In the genomic region with DNA sequence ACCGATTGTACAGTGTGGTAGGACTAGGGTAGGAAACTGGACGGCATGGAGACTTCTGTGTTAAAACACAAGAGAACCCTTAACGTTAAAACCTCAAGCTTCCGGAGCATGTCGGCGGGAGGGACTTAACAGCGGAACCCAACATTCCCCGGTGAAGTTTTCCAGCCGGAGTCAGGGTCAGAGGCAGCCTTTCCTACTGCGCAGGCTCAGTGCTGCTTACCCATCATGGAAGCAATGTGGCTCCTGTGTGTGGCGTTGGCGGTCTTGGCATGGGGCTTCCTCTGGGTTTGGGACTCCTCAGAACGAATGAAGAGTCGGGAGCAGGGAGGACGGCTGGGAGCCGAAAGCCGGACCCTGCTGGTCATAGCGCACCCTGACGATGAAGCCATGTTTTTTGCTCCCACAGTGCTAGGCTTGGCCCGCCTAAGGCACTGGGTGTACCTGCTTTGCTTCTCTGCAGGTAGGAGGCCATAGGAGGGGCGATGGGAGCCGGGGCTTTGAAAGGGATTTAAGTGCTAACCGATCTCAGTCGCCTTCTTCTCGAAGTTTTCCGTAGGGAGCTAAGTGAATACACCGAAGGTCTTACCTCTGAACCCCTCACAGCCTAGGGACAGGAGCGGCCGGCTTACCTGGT, we compare ENCODE assay signal across 1 cellular context.
TF ChIP-seq lines count a peak whose summit lies in the region.

A gene (plus strand): TSS at position 209 of the 634 bp plus-strand sequence. CDS start 17 bp downstream, at position 226.

TF ChIP-seq in HepG2, 621 proteins besides CTCF, POLR2A, EP300 and RAD21 (continued from another document and continues in another):
- TF ChIP-seq, protein P1, sequence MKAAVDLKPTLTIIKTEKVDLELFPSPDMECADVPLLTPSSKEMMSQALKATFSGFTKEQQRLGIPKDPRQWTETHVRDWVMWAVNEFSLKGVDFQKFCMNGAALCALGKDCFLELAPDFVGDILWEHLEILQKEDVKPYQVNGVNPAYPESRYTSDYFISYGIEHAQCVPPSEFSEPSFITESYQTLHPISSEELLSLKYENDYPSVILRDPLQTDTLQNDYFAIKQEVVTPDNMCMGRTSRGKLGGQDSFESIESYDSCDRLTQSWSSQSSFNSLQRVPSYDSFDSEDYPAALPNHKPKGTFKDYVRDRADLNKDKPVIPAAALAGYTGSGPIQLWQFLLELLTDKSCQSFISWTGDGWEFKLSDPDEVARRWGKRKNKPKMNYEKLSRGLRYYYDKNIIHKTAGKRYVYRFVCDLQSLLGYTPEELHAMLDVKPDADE (CRISPR knock-in tag; IDR thresholded peaks at IDR 0.05): no peak
- TF ChIP-seq, protein P2, sequence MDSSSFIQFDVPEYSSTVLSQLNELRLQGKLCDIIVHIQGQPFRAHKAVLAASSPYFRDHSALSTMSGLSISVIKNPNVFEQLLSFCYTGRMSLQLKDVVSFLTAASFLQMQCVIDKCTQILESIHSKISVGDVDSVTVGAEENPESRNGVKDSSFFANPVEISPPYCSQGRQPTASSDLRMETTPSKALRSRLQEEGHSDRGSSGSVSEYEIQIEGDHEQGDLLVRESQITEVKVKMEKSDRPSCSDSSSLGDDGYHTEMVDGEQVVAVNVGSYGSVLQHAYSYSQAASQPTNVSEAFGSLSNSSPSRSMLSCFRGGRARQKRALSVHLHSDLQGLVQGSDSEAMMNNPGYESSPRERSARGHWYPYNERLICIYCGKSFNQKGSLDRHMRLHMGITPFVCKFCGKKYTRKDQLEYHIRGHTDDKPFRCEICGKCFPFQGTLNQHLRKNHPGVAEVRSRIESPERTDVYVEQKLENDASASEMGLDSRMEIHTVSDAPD (CRISPR knock-in tag; IDR thresholded peaks at IDR 0.05): no peak
- TF ChIP-seq ZSCAN9 (CRISPR knock-in tag; IDR thresholded peaks at IDR 0.05; ENCODE audit: borderline replicate concordance): peak; percentile 78; the same call in 1 of the 2 replicates
- peak; percentile 68 for TF ChIP-seq RARA (CRISPR knock-in tag; IDR thresholded peaks at IDR 0.05)
- TF ChIP-seq, protein P3, sequence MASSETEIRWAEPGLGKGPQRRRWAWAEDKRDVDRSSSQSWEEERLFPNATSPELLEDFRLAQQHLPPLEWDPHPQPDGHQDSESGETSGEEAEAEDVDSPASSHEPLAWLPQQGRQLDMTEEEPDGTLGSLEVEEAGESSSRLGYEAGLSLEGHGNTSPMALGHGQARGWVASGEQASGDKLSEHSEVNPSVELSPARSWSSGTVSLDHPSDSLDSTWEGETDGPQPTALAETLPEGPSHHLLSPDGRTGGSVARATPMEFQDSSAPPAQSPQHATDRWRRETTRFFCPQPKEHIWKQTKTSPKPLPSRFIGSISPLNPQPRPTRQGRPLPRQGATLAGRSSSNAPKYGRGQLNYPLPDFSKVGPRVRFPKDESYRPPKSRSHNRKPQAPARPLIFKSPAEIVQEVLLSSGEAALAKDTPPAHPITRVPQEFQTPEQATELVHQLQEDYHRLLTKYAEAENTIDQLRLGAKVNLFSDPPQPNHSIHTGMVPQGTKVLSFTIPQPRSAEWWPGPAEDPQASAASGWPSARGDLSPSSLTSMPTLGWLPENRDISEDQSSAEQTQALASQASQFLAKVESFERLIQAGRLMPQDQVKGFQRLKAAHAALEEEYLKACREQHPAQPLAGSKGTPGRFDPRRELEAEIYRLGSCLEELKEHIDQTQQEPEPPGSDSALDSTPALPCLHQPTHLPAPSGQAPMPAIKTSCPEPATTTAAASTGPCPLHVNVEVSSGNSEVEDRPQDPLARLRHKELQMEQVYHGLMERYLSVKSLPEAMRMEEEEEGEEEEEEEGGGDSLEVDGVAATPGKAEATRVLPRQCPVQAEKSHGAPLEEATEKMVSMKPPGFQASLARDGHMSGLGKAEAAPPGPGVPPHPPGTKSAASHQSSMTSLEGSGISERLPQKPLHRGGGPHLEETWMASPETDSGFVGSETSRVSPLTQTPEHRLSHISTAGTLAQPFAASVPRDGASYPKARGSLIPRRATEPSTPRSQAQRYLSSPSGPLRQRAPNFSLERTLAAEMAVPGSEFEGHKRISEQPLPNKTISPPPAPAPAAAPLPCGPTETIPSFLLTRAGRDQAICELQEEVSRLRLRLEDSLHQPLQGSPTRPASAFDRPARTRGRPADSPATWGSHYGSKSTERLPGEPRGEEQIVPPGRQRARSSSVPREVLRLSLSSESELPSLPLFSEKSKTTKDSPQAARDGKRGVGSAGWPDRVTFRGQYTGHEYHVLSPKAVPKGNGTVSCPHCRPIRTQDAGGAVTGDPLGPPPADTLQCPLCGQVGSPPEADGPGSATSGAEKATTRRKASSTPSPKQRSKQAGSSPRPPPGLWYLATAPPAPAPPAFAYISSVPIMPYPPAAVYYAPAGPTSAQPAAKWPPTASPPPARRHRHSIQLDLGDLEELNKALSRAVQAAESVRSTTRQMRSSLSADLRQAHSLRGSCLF (CRISPR knock-in tag; IDR thresholded peaks at IDR 0.05; ENCODE audit: borderline replicate concordance): no peak
- TF ChIP-seq, protein P4, sequence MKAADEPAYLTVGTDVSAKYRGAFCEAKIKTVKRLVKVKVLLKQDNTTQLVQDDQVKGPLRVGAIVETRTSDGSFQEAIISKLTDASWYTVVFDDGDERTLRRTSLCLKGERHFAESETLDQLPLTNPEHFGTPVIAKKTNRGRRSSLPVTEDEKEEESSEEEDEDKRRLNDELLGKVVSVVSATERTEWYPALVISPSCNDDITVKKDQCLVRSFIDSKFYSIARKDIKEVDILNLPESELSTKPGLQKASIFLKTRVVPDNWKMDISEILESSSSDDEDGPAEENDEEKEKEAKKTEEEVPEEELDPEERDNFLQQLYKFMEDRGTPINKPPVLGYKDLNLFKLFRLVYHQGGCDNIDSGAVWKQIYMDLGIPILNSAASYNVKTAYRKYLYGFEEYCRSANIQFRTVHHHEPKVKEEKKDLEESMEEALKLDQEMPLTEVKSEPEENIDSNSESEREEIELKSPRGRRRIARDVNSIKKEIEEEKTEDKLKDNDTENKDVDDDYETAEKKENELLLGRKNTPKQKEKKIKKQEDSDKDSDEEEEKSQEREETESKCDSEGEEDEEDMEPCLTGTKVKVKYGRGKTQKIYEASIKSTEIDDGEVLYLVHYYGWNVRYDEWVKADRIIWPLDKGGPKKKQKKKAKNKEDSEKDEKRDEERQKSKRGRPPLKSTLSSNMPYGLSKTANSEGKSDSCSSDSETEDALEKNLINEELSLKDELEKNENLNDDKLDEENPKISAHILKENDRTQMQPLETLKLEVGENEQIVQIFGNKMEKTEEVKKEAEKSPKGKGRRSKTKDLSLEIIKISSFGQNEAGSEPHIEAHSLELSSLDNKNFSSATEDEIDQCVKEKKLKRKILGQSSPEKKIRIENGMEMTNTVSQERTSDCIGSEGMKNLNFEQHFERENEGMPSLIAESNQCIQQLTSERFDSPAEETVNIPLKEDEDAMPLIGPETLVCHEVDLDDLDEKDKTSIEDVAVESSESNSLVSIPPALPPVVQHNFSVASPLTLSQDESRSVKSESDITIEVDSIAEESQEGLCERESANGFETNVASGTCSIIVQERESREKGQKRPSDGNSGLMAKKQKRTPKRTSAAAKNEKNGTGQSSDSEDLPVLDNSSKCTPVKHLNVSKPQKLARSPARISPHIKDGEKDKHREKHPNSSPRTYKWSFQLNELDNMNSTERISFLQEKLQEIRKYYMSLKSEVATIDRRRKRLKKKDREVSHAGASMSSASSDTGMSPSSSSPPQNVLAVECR (CRISPR knock-in tag; IDR thresholded peaks at IDR 0.05; ENCODE audit: borderline replicate concordance): peak; percentile 89
- no peak for TF ChIP-seq ZNF766 (CRISPR knock-in tag; IDR thresholded peaks at IDR 0.05; ENCODE audit: borderline replicate concordance)
- TF ChIP-seq, protein P5, sequence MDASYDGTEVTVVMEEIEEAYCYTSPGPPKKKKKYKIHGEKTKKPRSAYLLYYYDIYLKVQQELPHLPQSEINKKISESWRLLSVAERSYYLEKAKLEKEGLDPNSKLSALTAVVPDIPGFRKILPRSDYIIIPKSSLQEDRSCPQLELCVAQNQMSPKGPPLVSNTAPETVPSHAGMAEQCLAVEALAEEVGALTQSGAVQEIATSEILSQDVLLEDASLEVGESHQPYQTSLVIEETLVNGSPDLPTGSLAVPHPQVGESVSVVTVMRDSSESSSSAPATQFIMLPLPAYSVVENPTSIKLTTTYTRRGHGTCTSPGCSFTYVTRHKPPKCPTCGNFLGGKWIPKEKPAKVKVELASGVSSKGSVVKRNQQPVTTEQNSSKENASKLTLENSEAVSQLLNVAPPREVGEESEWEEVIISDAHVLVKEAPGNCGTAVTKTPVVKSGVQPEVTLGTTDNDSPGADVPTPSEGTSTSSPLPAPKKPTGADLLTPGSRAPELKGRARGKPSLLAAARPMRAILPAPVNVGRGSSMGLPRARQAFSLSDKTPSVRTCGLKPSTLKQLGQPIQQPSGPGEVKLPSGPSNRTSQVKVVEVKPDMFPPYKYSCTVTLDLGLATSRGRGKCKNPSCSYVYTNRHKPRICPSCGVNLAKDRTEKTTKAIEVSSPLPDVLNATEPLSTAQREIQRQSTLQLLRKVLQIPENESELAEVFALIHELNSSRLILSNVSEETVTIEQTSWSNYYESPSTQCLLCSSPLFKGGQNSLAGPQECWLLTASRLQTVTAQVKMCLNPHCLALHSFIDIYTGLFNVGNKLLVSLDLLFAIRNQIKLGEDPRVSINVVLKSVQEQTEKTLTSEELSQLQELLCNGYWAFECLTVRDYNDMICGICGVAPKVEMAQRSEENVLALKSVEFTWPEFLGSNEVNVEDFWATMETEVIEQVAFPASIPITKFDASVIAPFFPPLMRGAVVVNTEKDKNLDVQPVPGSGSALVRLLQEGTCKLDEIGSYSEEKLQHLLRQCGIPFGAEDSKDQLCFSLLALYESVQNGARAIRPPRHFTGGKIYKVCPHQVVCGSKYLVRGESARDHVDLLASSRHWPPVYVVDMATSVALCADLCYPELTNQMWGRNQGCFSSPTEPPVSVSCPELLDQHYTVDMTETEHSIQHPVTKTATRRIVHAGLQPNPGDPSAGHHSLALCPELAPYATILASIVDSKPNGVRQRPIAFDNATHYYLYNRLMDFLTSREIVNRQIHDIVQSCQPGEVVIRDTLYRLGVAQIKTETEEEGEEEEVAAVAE (CRISPR knock-in tag; IDR thresholded peaks at IDR 0.05; ENCODE audit: borderline replicate concordance): peak; percentile 84
- TF ChIP-seq, protein P6, sequence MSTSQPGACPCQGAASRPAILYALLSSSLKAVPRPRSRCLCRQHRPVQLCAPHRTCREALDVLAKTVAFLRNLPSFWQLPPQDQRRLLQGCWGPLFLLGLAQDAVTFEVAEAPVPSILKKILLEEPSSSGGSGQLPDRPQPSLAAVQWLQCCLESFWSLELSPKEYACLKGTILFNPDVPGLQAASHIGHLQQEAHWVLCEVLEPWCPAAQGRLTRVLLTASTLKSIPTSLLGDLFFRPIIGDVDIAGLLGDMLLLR (CRISPR knock-in tag; IDR thresholded peaks at IDR 0.05): 0 out of 2 replicates have a peak, but pooled peaks have one; percentile 26
- no peak for TF ChIP-seq ZKSCAN5 (CRISPR knock-in tag; IDR thresholded peaks at IDR 0.05)
- TF ChIP-seq, protein P7, sequence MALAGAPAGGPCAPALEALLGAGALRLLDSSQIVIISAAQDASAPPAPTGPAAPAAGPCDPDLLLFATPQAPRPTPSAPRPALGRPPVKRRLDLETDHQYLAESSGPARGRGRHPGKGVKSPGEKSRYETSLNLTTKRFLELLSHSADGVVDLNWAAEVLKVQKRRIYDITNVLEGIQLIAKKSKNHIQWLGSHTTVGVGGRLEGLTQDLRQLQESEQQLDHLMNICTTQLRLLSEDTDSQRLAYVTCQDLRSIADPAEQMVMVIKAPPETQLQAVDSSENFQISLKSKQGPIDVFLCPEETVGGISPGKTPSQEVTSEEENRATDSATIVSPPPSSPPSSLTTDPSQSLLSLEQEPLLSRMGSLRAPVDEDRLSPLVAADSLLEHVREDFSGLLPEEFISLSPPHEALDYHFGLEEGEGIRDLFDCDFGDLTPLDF (CRISPR knock-in tag; IDR thresholded peaks at IDR 0.05): peak; percentile 44
- TF ChIP-seq NR2F6 (IDR thresholded peaks at IDR 0.05): peak; percentile 25; the same call in 1 of the 2 replicates
- peak; percentile 67; the same call in 1 of the 2 replicates for TF ChIP-seq NR2F6 (CRISPR knock-in tag; IDR thresholded peaks at IDR 0.05)
- TF ChIP-seq SMAD1 (CRISPR knock-in tag; IDR thresholded peaks at IDR 0.05; ENCODE audit: borderline replicate concordance, low read depth): peak; percentile 96; the same call in 1 of the 2 replicates
- TF ChIP-seq, protein P8, sequence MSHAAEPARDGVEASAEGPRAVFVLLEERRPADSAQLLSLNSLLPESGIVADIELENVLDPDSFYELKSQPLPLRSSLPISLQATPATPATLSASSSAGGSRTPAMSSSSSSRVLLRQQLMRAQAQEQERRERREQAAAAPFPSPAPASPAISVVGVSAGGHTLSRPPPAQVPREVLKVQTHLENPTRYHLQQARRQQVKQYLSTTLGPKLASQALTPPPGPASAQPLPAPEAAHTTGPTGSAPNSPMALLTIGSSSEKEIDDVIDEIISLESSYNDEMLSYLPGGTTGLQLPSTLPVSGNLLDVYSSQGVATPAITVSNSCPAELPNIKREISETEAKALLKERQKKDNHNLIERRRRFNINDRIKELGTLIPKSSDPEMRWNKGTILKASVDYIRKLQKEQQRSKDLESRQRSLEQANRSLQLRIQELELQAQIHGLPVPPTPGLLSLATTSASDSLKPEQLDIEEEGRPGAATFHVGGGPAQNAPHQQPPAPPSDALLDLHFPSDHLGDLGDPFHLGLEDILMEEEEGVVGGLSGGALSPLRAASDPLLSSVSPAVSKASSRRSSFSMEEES (CRISPR knock-in tag; IDR thresholded peaks at IDR 0.05): 0 out of 2 replicates have a peak, but pooled peaks have one; percentile 39
- TF ChIP-seq, protein P9, sequence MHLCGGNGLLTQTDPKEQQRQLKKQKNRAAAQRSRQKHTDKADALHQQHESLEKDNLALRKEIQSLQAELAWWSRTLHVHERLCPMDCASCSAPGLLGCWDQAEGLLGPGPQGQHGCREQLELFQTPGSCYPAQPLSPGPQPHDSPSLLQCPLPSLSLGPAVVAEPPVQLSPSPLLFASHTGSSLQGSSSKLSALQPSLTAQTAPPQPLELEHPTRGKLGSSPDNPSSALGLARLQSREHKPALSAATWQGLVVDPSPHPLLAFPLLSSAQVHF (CRISPR knock-in tag; IDR thresholded peaks at IDR 0.05): no peak
- TF ChIP-seq KDM4B (CRISPR knock-in tag; IDR thresholded peaks at IDR 0.05): peak; percentile 81
- TF ChIP-seq ZBTB1 (CRISPR knock-in tag; IDR thresholded peaks at IDR 0.05; ENCODE audit: borderline replicate concordance): no peak
- TF ChIP-seq, protein P10, sequence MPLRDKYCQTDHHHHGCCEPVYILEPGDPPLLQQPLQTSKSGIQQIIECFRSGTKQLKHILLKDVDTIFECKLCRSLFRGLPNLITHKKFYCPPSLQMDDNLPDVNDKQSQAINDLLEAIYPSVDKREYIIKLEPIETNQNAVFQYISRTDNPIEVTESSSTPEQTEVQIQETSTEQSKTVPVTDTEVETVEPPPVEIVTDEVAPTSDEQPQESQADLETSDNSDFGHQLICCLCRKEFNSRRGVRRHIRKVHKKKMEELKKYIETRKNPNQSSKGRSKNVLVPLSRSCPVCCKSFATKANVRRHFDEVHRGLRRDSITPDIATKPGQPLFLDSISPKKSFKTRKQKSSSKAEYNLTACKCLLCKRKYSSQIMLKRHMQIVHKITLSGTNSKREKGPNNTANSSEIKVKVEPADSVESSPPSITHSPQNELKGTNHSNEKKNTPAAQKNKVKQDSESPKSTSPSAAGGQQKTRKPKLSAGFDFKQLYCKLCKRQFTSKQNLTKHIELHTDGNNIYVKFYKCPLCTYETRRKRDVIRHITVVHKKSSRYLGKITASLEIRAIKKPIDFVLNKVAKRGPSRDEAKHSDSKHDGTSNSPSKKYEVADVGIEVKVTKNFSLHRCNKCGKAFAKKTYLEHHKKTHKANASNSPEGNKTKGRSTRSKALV (CRISPR knock-in tag; IDR thresholded peaks at IDR 0.05): no peak
- peak; percentile 89 for TF ChIP-seq ZMYM3 (CRISPR knock-in tag; IDR thresholded peaks at IDR 0.05)
